Comparison of ENCODE assay signal across 22 cellular contexts in the genomic region with DNA sequence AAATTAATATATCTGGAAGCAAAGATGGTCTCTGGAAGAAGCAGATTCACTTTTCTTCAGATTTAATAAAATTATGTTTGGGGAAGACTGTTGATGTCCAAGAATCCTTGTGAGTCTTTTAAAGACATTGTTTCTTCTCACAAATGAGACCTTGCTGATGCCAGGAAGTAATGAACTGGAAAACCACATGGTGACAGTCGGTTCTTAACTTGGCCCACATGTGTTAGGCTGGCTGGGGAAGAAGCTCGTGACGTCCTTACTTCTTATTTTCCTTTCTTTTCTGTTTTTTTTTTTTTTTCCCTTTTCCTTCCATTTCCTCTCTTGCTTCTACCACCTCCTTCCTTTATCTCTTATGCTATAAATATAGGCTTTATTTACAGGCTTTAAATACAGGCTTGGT.
DNase-seq lines count a peak whose midpoint lies in the region; ATAC-seq, FAIRE-seq and TF ChIP-seq lines count a peak whose summit lies in the region.
"Had no signal": no experiment of that assay in that cellular context is flagged by ENCODE, and none has a peak within 500 bp of the region (broad histone marks: within the 10 kb centered on the region; RNA-seq: fewer than 3 reads in every experiment).

No MANE protein-coding gene starts in this region.

- peaks cover 17 to 29% (median 24%) of the 10 kb centered on the region in 11 experiments; a peak in 21 of 22 replicates for H3K9me3 ChIP-seq in BLaER1 treated with 17β-estradiol and CSF1 and Interleukin-3, amounts not matched to agents 10 nM and 100 nM (replicated peaks in 1 of 11)
- H3K9me3 ChIP-seq in astrocyte (ENCODE audit: insufficient read depth, low read depth, low read length): no peaks in the 10 kb centered on the region
- peaks cover 0 to 4% (median 0%) of the 10 kb centered on the region in 3 donors for H3K9me3 ChIP-seq in tibial artery
- H3K9me3 ChIP-seq in esophagus muscularis mucosa: peaks cover 0 to 27% (median 8%) of the 10 kb centered on the region in 4 donors

- H3K36me3 Mint-ChIP-seq in activated CD4-positive, alpha-beta T cell treated with anti-CD3 and anti-CD28 coated beads, Interleukin-2, amount 10 ng/mL, durations not matched to agents 7 days and 5 days (ENCODE audit: low read depth): peaks cover 6% of the 10 kb centered on the region
- no peaks in the 10 kb centered on the region for H3K36me3 Mint-ChIP-seq in astrocyte (ENCODE audit: low read depth, unreplicated experiment)

- no peak for DNase-seq in activated CD4-positive, alpha-beta T cell treated with anti-CD3 and anti-CD28 coated beads, Interleukin-2, amount 10 ng/mL, durations not matched to agents 7 days and 5 days
- no peak for DNase-seq in activated CD4-positive, alpha-beta T cell treated with anti-CD3 and anti-CD28 coated beads for 48 hours
- DNase-seq in astrocyte (ENCODE audit: low read depth): peak; percentile 72
- peak; percentile 40 for DNase-seq in glomerular visceral epithelial cell (ENCODE audit: extremely low spot score)
- no peak for DNase-seq in tibial artery
- no peak for DNase-seq in esophagus muscularis mucosa (ENCODE audit: extremely low spot score)
- DNase-seq: 8988T; AML-193; CD8-positive, alpha-beta T cell; COR-L47; DMS153; DMS79 treated with DMSO at 0.1 percent for 48 hours; EL; GOT3; H9 had no signal

- H3K79me2 ChIP-seq in astrocyte (ENCODE audit: insufficient read depth, low read length): no peaks in the 10 kb centered on the region

- no peak overlapping the region for H2AFZ ChIP-seq in astrocyte (ENCODE audit: low read depth, low read length)

- peak overlapping the region in 8 of 11 experiments; percentile 9 to 48 (median 32); a peak in 11 of 22 replicates for H3K4me2 ChIP-seq in BLaER1 treated with 17β-estradiol and CSF1 and Interleukin-3, amounts not matched to agents 10 nM and 100 nM
- no peak overlapping the region for H3K4me2 ChIP-seq in astrocyte (ENCODE audit: low read length)

- no peak overlapping the region for H3K4me3 ChIP-seq in BLaER1 treated with 17β-estradiol and CSF1 and Interleukin-3, amounts not matched to agents 10 nM and 100 nM
- H3K4me3 ChIP-seq in astrocyte (ENCODE audit: insufficient read depth, low read depth, low read length) (no peak overlapping the region), tibial artery (no peak overlapping the region), esophagus muscularis mucosa (no peak overlapping the region)

- no peaks in the 10 kb centered on the region for H3K4me1 Mint-ChIP-seq in activated CD4-positive, alpha-beta T cell treated with anti-CD3 and anti-CD28 coated beads, Interleukin-2, amount 10 ng/mL, durations not matched to agents 7 days and 5 days
- H3K4me1 Mint-ChIP-seq in astrocyte (ENCODE audit: low read depth, unreplicated experiment): peaks cover 19% of the 10 kb centered on the region
- H3K4me1 Mint-ChIP-seq: H9 had no signal

- FAIRE-seq in astrocyte (lab: Jason Lieb, UNC): no peak
- FAIRE-seq: D721Med, G401.6, GM12892, GM19239 had no signal

- CTCF ChIA-PET in activated CD4-positive, alpha-beta T cell treated with anti-CD3 and anti-CD28 coated beads, Interleukin-2, amount 10 ng/mL, durations not matched to agents 7 days and 5 days (lab: Charles Lee): interaction anchor here (0.6 kb wide), 1 partner anchor 55 kb away, joined by 3 read pairs; no protein-coding TSS in a partner anchor

- no peaks in the 10 kb centered on the region for H3K27me3 ChIP-seq in BLaER1 treated with 17β-estradiol and CSF1 and Interleukin-3, amounts not matched to agents 10 nM and 100 nM
- H3K27me3 ChIP-seq in astrocyte (ENCODE audit: insufficient read depth, low read length) (no peaks in the 10 kb centered on the region), tibial artery (no peaks in the 10 kb centered on the region), esophagus muscularis mucosa (no peaks in the 10 kb centered on the region)

- no peaks in the 10 kb centered on the region for H4K20me1 ChIP-seq in BLaER1 treated with 17β-estradiol and CSF1 and Interleukin-3, amounts not matched to agents 10 nM and 100 nM
- no peaks in the 10 kb centered on the region for H4K20me1 ChIP-seq in astrocyte (ENCODE audit: insufficient read depth, low read length)

- no peaks in the 10 kb centered on the region for H3K27me3 Mint-ChIP-seq in activated CD4-positive, alpha-beta T cell treated with anti-CD3 and anti-CD28 coated beads, Interleukin-2, amount 10 ng/mL, durations not matched to agents 7 days and 5 days
- H3K27me3 Mint-ChIP-seq in astrocyte (ENCODE audit: low read depth, unreplicated experiment): peaks cover 5% of the 10 kb centered on the region

- POLR2A ChIA-PET in activated CD4-positive, alpha-beta T cell treated with anti-CD3 and anti-CD28 coated beads, Interleukin-2, amount 10 ng/mL, durations not matched to agents 7 days and 5 days (lab: Charles Lee): no interaction called here

- no peak overlapping the region for H3K4me3 Mint-ChIP-seq in activated CD4-positive, alpha-beta T cell treated with anti-CD3 and anti-CD28 coated beads, Interleukin-2, amount 10 ng/mL, durations not matched to agents 7 days and 5 days
- no peak overlapping the region for H3K4me3 Mint-ChIP-seq in astrocyte (ENCODE audit: unreplicated experiment)
- H3K4me3 Mint-ChIP-seq: CD8-positive, alpha-beta T cell; H9 had no signal

- H3K9me3 Mint-ChIP-seq in activated CD4-positive, alpha-beta T cell treated with anti-CD3 and anti-CD28 coated beads, Interleukin-2, amount 10 ng/mL, durations not matched to agents 7 days and 5 days: peaks cover 26% of the 10 kb centered on the region
- H3K9me3 Mint-ChIP-seq in astrocyte (ENCODE audit: unreplicated experiment): peaks cover 2% of the 10 kb centered on the region

- no peaks in the 10 kb centered on the region for H3K36me3 ChIP-seq in BLaER1 treated with 17β-estradiol and CSF1 and Interleukin-3, amounts not matched to agents 10 nM and 100 nM
- H3K36me3 ChIP-seq in astrocyte (ENCODE audit: insufficient read depth, low read length): no peaks in the 10 kb centered on the region
- no peaks in the 10 kb centered on the region for H3K36me3 ChIP-seq in tibial artery
- no peaks in the 10 kb centered on the region for H3K36me3 ChIP-seq in esophagus muscularis mucosa

- H3K4me1 ChIP-seq in BLaER1 treated with 17β-estradiol and CSF1 and Interleukin-3, amounts not matched to agents 10 nM and 100 nM: peaks cover 0 to 14% (median 10%) of the 10 kb centered on the region in 10 experiments; a peak in 13 of 20 replicates
- H3K4me1 ChIP-seq in astrocyte (ENCODE audit: insufficient read depth, low read length): no peaks in the 10 kb centered on the region
- H3K4me1 ChIP-seq in tibial artery: no peaks in the 10 kb centered on the region
- H3K4me1 ChIP-seq in esophagus muscularis mucosa: no peaks in the 10 kb centered on the region

- intact Hi-C loops in tibial artery (cut with DNase I; ENCODE audit: low total_unique reads) (no loop called here), esophagus muscularis mucosa (cut with DNase I) (no loop called here)

- TF ChIP-seq POLR2A in esophagus muscularis mucosa (IDR thresholded peaks at IDR 0.05; ENCODE audit: low read depth): no peak

- H3K27ac ChIP-seq in BLaER1 treated with 17β-estradiol and CSF1 and Interleukin-3, amounts not matched to agents 10 nM and 100 nM: no peak overlapping the region
- H3K27ac ChIP-seq in astrocyte (ENCODE audit: low read depth, low read length): no peak overlapping the region
- H3K27ac ChIP-seq in tibial artery: no peak overlapping the region
- no peak overlapping the region for H3K27ac ChIP-seq in esophagus muscularis mucosa (replicated peaks in 1 of 4)
- H3K27ac ChIP-seq: C4-2B had no signal

- H3K9ac ChIP-seq in BLaER1 treated with 17β-estradiol and CSF1 and Interleukin-3, amounts not matched to agents 10 nM and 100 nM: no peak overlapping the region
- H3K9ac ChIP-seq in astrocyte (ENCODE audit: low read length): no peak overlapping the region

- WGBS in esophagus muscularis mucosa: 77% methylated on average over 3 of the region's 3 CpGs

- TF ChIP-seq EP300 in esophagus muscularis mucosa (IDR thresholded peaks at IDR 0.05): no peak

- no peak for ATAC-seq in GM18907 (IDR thresholded peaks at IDR 0.05; ENCODE audit: unreplicated experiment)
- ATAC-seq: CD8-positive, alpha-beta T cell had no signal

- TF ChIP-seq CTCF in astrocyte (IDR thresholded peaks at IDR 0.05; ENCODE audit: insufficient read depth, low read depth, low read length) (no peak), tibial artery (IDR thresholded peaks at IDR 0.05) (no peak), esophagus muscularis mucosa (IDR thresholded peaks at IDR 0.05) (no peak)

- H3K27ac Mint-ChIP-seq in activated CD4-positive, alpha-beta T cell treated with anti-CD3 and anti-CD28 coated beads, Interleukin-2, amount 10 ng/mL, durations not matched to agents 7 days and 5 days: peak overlapping the region; percentile 38
- no peak overlapping the region for H3K27ac Mint-ChIP-seq in astrocyte (ENCODE audit: unreplicated experiment)
- H3K27ac Mint-ChIP-seq: CD8-positive, alpha-beta T cell; H9 had no signal

Comparison
In these comparisons a context has a peak if more than half of its experiments do, and no peak if none do; other contexts are left out.
1. DNase-seq: peak in astrocyte (single experiment) and glomerular visceral epithelial cell (single experiment); none in activated CD4-positive, alpha-beta T cell treated with anti-CD3 and anti-CD28 coated beads, Interleukin-2, amount 10 ng/mL, durations not matched to agents 7 days and 5 days (single experiment), activated CD4-positive, alpha-beta T cell treated with anti-CD3 and anti-CD28 coated beads for 48 hours (single experiment), tibial artery (0 of 2) and esophagus muscularis mucosa (single experiment).